Comparison of ENCODE assay signal across 31 cellular contexts in the genomic region with DNA sequence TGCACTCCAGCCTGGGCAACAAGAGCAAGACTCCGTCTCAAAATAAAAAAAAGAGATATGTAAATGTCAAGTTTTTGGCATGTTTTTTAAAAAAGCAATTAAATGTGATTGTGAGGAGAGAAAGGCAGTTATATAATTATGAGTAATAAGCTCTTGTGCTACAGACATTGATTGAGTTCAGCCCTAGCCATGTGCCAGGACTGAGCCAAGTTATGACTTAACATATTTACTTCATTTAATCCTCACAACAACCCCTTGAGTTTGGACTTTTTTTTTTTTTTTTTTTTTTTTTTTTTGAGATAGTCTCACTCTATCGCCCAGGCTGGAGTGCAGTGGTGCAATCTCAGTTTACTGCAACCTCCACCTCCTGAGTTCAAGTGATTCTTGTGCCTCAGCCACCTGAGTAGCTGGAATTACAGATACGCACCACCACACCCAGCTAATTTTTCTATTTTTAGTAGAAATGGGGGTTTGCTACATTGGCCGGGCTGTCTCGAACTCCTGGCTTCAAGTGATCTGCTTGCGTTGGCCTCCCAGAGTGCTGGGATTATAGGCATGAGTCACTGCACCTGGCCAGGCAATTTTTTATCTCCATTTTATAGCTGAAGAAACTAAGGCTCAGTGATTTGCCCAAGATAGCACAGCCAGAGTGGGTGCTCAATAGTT. TPM values are rescaled to one million over a fixed set of nuclear protein-coding genes. Genes with fewer than 3 reads are reported as not detected.
DNase-seq lines count a peak whose midpoint lies in the region; ATAC-seq, FAIRE-seq and TF ChIP-seq lines count a peak whose summit lies in the region.
"Had no signal": no experiment of that assay in that cellular context is flagged by ENCODE, and none has a peak within 500 bp of the region (broad histone marks: within the 10 kb centered on the region; RNA-seq: fewer than 3 reads in every experiment).

No MANE protein-coding gene starts in this region.

- CTCF ChIA-PET in HepG2 (lab: Yijun Ruan, JAX; ENCODE audit: low intra/inter-chr PET ratio, low total read pairs) = interaction anchor here (0.8 kb wide), 1 partner anchor 44 kb away, joined by 3 read pairs; no protein-coding TSS in a partner anchor

- H3K27me3 ChIP-seq in HepG2 (ENCODE audit: control insufficient read depth in 1 of 2, insufficient read depth in 2 of 2, low read length in 2 of 2) = no peaks in the 10 kb centered on the region
- no peaks in the 10 kb centered on the region for H3K27me3 ChIP-seq in right lobe of liver
- no peaks in the 10 kb centered on the region for H3K27me3 ChIP-seq in esophagus muscularis mucosa
- no peaks in the 10 kb centered on the region for H3K27me3 ChIP-seq in lung (ENCODE audit: control insufficient read depth, insufficient read depth)
- H3K27me3 ChIP-seq: Peyer's patch had no signal

- FAIRE-seq in HepG2 (lab: Jason Lieb, UNC) = no peak
- FAIRE-seq: A549, GM12891 had no signal

- H3K4me2 ChIP-seq in HepG2 (ENCODE audit: low read depth, low read length) = no peak overlapping the region
- H3K4me2 ChIP-seq: A549 had no signal

- TF ChIP-seq CTCF in HepG2 (CRISPR knock-in tag; IDR thresholded peaks at IDR 0.05) (no peak), right lobe of liver (IDR thresholded peaks at IDR 0.05) (no peak), esophagus muscularis mucosa (IDR thresholded peaks at IDR 0.05) (no peak), lung (IDR thresholded peaks at IDR 0.05; ENCODE audit: control extremely low read depth, extremely low read depth) (no peak)

- H3K4me1 ChIP-seq in HepG2 (ENCODE audit: insufficient read depth, low read length) (no peaks in the 10 kb centered on the region), right lobe of liver (no peaks in the 10 kb centered on the region), esophagus muscularis mucosa (peaks cover 0 to 30% (median 11%) of the 10 kb centered on the region in 4 donors), lung (ENCODE audit: control insufficient read depth in 2 of 2, insufficient read depth in 2 of 2, low read length in 2 of 2) (no peaks in the 10 kb centered on the region)
- H3K4me1 ChIP-seq: A549, Peyer's patch, psoas muscle had no signal

- 96% methylated on average over 6 of the region's 6 CpGs for WGBS in HepG2 (ENCODE audit: low lambda C conversion rate)
- WGBS in right lobe of liver (ENCODE audit: insufficient coverage, low coverage, low lambda C conversion rate, missing lambda C conversion rate) = 86% methylated on average over 4 of the region's 6 CpGs
- WGBS in esophagus muscularis mucosa = 70% methylated on average over 6 of the region's 6 CpGs
- WGBS in lung, 2 donors = 59 to 87% methylated on average over 6 of the region's 6 CpGs

- peaks cover 45 to 78% of the 10 kb centered on the region in 2 experiments for H3K36me3 ChIP-seq in HepG2 (replicated peaks in 1 of 2; ENCODE audit: control insufficient read depth in 1 of 2, insufficient read depth in 2 of 2, low read length in 2 of 2)
- peaks cover 0 to 75% (median 21%) of the 10 kb centered on the region in 4 donors for H3K36me3 ChIP-seq in right lobe of liver
- H3K36me3 ChIP-seq in esophagus muscularis mucosa = peaks cover 53 to 94% (median 78%) of the 10 kb centered on the region in 4 donors
- peaks cover 35 to 42% of the 10 kb centered on the region in 2 donors for H3K36me3 ChIP-seq in lung (ENCODE audit: control insufficient read depth in 2 of 2, insufficient read depth in 2 of 2, low read length in 2 of 2)

- H3K27ac ChIP-seq in HepG2 (ENCODE audit: extremely low read length, insufficient read depth, low read length) (no peak overlapping the region), right lobe of liver (no peak overlapping the region), esophagus muscularis mucosa (replicated peaks in 1 of 4) (peak overlapping the region in 3 of 4 donors; percentile 43 to 75 (median 47)), lung (ENCODE audit: low read depth in 1 of 2, low read length in 1 of 2) (peak overlapping the region in 1 of 2 donors; percentile 53)
- H3K27ac ChIP-seq: A549, Peyer's patch, psoas muscle, WERI-Rb-1 had no signal

- no peak overlapping the region for H2AFZ ChIP-seq in HepG2 (ENCODE audit: low read length)

- no peak for DNase-seq in HepG2 (ENCODE audit: low spot score)
- DNase-seq in right lobe of liver = no peak
- no peak for DNase-seq in esophagus muscularis mucosa (ENCODE audit: extremely low spot score)
- peak; percentile 34 for DNase-seq in lung (ENCODE audit: low spot score)
- no peak for DNase-seq in NOMO-1 treated with DMSO at 0.1 percent for 48 hours (lab: John Stamatoyannopoulos, UW; ENCODE audit: unreplicated experiment)
- no peak for DNase-seq in NCI-H2029 treated with DMSO at 0.1 percent for 48 hours (lab: John Stamatoyannopoulos, UW)
- DNase-seq: activated CD4-positive, alpha-beta T cell treated with anti-CD3 and anti-CD28 coated beads for 48 hours; activated naive CD4-positive, alpha-beta T cell treated with anti-CD3 and anti-CD28 coated beads, Interleukin-2, amount 50 U/mL, for 16 hours; CD8-positive, alpha-beta memory T cell; cortex of kidney; DMS 273 treated with DMSO at 0.1 percent for 48 hours; effector memory CD8-positive, alpha-beta T cell; foreskin fibroblast; H9; islet precursor cell; KBM-7; naive thymus-derived CD8-positive, alpha-beta T cell; NCI-H1105 treated with DMSO at 0.1 percent for 48 hours; NCI-H2029; NCI-H2227 treated with DMSO at 0.1 percent for 48 hours; NCI-H69; Peyer's patch; psoas muscle; SW 1271; WERI-Rb-1 had no signal

- H3K9me3 ChIP-seq in HepG2 (ENCODE audit: low read length) = no peaks in the 10 kb centered on the region
- no peaks in the 10 kb centered on the region for H3K9me3 ChIP-seq in right lobe of liver
- no peaks in the 10 kb centered on the region for H3K9me3 ChIP-seq in esophagus muscularis mucosa
- no peaks in the 10 kb centered on the region for H3K9me3 ChIP-seq in lung (ENCODE audit: control insufficient read depth in 2 of 2, insufficient read depth in 1 of 2, low read length in 1 of 2)
- H3K9me3 ChIP-seq: A549, Peyer's patch, psoas muscle had no signal

- intact Hi-C loops in HepG2 (cut with micrococcal nuclease; ENCODE audit: unreplicated experiment) = no loop called here
- intact Hi-C loops in right lobe of liver (cut with DNase I) = no loop called here
- intact Hi-C loops in esophagus muscularis mucosa (cut with DNase I) = no loop called here

- no peak overlapping the region for H3K9ac ChIP-seq in HepG2 (ENCODE audit: insufficient read depth, low read depth, low read length)

- in situ Hi-C loops in HepG2 (cut with HindIII; ENCODE audit: extremely low pct_ligation_motif_present, low pct_unique_long_range_greater_than_20kb) = no loop called here

- ATAC-seq in HepG2 (no peak), right lobe of liver (no peak), lung (ENCODE audit: insufficient read depth, low FRiP score) (peak; percentile 25), GM18867 (IDR thresholded peaks at IDR 0.05; ENCODE audit: unreplicated experiment) (no peak), GM21447 (IDR thresholded peaks at IDR 0.05; ENCODE audit: unreplicated experiment) (no peak)
- ATAC-seq: A549; activated T-helper 17 cell treated with anti-CD3 and anti-CD28 coated beads, Interleukin-2, amount 50 U/mL, for 72 hours; effector memory CD8-positive, alpha-beta T cell; naive thymus-derived CD8-positive, alpha-beta T cell; stimulated activated memory B cell treated with anti-CD40 and anti-IgM and Interleukin-4, amounts not matched to agents 10 μg/mL and 1 μg/mL and 100 μg/mL, for 72 hours had no signal

- BruUV-seq in HepG2 (replicated peaks; lab: Mats Ljungman, UMichigan) = no TSS peak

- POLR2A ChIA-PET in HepG2 (lab: Yijun Ruan, JAX) = interaction anchor here (0.7 to 1.8 kb wide), 2 partner anchors 15 to 26 kb away, joined by 4 to 5 read pairs; partner anchors contain the start of gene CSE1L

- H3K79me2 ChIP-seq in HepG2 (ENCODE audit: insufficient read depth, low read length) = no peaks in the 10 kb centered on the region

- H3K4me3 ChIP-seq in HepG2 (replicated peaks in 1 of 3; ENCODE audit: insufficient read depth in 1 of 3, low read depth in 2 of 3, low read length in 3 of 3) (no peak overlapping the region), right lobe of liver (no peak overlapping the region), esophagus muscularis mucosa (no peak overlapping the region), lung (no peak overlapping the region)
- H3K4me3 ChIP-seq: A549, Peyer's patch, psoas muscle had no signal

- no peaks in the 10 kb centered on the region for H4K20me1 ChIP-seq in HepG2 (ENCODE audit: insufficient read depth, low read length)

- TF ChIP-seq EP300 in HepG2 (IDR thresholded peaks at IDR 0.05; ENCODE audit: low read depth in 2 of 2, low read length in 2 of 2) (no peak), HepG2 (CRISPR knock-in tag; IDR thresholded peaks at IDR 0.05; ENCODE audit: borderline replicate concordance) (no peak), esophagus muscularis mucosa (IDR thresholded peaks at IDR 0.05) (no peak)

- no peak for TF ChIP-seq POLR2A in HepG2 (IDR thresholded peaks at IDR 0.05; ENCODE audit: insufficient read depth in 1 of 2, low read depth in 2 of 2, low read length in 2 of 2)
- TF ChIP-seq POLR2A in right lobe of liver (IDR thresholded peaks at IDR 0.05) = no peak
- TF ChIP-seq POLR2A in esophagus muscularis mucosa (IDR thresholded peaks at IDR 0.05; ENCODE audit: low read depth) = no peak

- TF ChIP-seq RAD21 in HepG2 (CRISPR knock-in tag; IDR thresholded peaks at IDR 0.05) = no peak

RNA-seq across cellular contexts. Expression of gene CSE1L, which starts 15.0 kb away (rescaled TPM):
- total RNA-seq in HepG2 (2016; rRNA removed; fragmentation: Illumina TruSeq; extraction: Trizol) = 258 and 449 TPM in 2 replicates
- 62.9 and 72.5 TPM in 2 replicates for total RNA-seq in HepG2 (2016; cell fraction: cytosol; rRNA removed; fragmentation: Illumina TruSeq; extraction: Trizol; ENCODE audit: low read depth)
- total RNA-seq in HepG2 (2016; cell fraction: insoluble cytoplasmic fraction; rRNA removed; fragmentation: Illumina TruSeq; extraction: Trizol) = 257 and 452 TPM in 2 replicates
- total RNA-seq in HepG2 (2016; cell fraction: membrane; rRNA removed; fragmentation: Illumina TruSeq; extraction: Trizol) = 96.6 and 104 TPM in 2 replicates
- 167 and 185 TPM in 2 replicates for total RNA-seq in HepG2 (2016; cell fraction: nucleus; rRNA removed; fragmentation: Illumina TruSeq; extraction: Trizol)
- 37.1 and 56.9 TPM in 2 replicates for polyA plus RNA-seq in HepG2 (2011; rRNA removed)
- polyA plus RNA-seq in HepG2 (2011; cell fraction: cytosol; rRNA removed) = 22.6 and 30.5 TPM in 2 replicates
- polyA plus RNA-seq in HepG2 (2011; cell fraction: nucleus; rRNA removed) = 24.7 and 24.9 TPM in 2 replicates
- 53.3 and 83.9 TPM in 2 replicates for polyA plus RNA-seq in HepG2 (2012)
- 18.3 and 22.0 TPM in 2 replicates for polyA plus RNA-seq in HepG2 (2016; cell fraction: cytosol; fragmentation: Illumina TruSeq; extraction: Trizol; ENCODE audit: low read depth)
- polyA plus RNA-seq in HepG2 (2016; cell fraction: insoluble cytoplasmic fraction; fragmentation: Illumina TruSeq; extraction: Trizol; ENCODE audit: low read depth) = 363 and 386 TPM in 2 replicates
- polyA plus RNA-seq in HepG2 (2016; cell fraction: membrane; fragmentation: Illumina TruSeq; extraction: Trizol; ENCODE audit: low read depth) = 45.2 and 49.9 TPM in 2 replicates
- polyA plus RNA-seq in HepG2 (2016; cell fraction: nucleus; fragmentation: Illumina TruSeq; extraction: Trizol; ENCODE audit: insufficient read depth, low read depth) = 162 and 172 TPM in 2 replicates
- polyA minus RNA-seq in HepG2 (2011; rRNA and poly(A)+ RNA removed; ENCODE audit: low replicate concordance) = 33.8 and 112 TPM in 2 replicates
- polyA minus RNA-seq in HepG2 (2011; cell fraction: cytosol; rRNA and poly(A)+ RNA removed) = 46.4 and 54.2 TPM in 2 replicates
- 58.6 and 66.2 TPM in 2 replicates for polyA minus RNA-seq in HepG2 (2011; cell fraction: nucleus; rRNA and poly(A)+ RNA removed)
- 10 to 100 TPM; 19.4 to 35.8 (median 21.6) TPM for total RNA-seq in right lobe of liver
- 10 to 100 TPM; 33.8 to 41.3 (median 39.2) TPM for total RNA-seq in esophagus muscularis mucosa
- 10 to 100 TPM; 34.6 to 47.0 TPM for total RNA-seq in lung
- polyA plus RNA-seq in lung = 10 to 100 TPM; 23.9 to 26.4 TPM

Comparison
In these comparisons a context has a peak if more than half of its experiments do, and no peak if none do; other contexts are left out.
1. H3K27ac ChIP-seq: peak in esophagus muscularis mucosa (3 of 4); none in HepG2 (single experiment) and right lobe of liver (0 of 3).